In the genomic region with DNA sequence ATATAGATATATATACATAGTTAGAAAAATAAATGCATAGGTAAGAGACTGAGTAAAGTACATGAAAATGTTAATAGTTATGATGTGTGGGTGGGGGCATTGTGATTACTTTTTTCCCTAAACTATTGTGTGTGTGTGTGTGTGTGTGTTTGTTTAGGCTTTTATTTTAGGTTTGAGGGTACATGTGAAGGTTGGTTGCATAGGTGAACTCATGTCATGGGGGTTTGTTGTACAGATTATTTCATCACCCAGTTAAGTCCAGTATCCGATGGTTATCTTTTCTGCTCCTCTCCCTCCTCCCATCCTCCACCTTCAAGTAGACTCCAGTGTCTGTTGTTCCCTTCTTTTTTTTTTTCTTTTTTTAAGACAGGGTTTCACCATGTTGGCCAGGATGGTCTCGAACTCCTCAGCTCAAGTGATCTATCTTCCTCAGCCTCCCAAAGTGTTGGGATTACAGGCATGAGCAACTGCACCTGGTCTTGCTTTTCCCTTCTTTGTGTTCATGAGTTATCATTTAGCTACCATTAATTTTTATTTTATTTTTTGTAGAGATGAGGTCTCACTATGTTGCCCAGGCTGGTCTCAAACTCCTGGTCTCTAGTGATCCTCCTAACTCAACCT, we compare ENCODE assay signal across 23 cellular contexts. TPM values are rescaled to one million over a fixed set of nuclear protein-coding genes. Genes with fewer than 3 reads are reported as not detected.
A peak's percentile ranks its signal among the peaks of the same experiment; 100 is the strongest.
DNase-seq lines count a peak whose midpoint lies in the region; ATAC-seq, FAIRE-seq and TF ChIP-seq lines count a peak whose summit lies in the region.
"Had no signal": no experiment of that assay in that cellular context is flagged by ENCODE, and none has a peak within 500 bp of the region (broad histone marks: within the 10 kb centered on the region; RNA-seq: fewer than 3 reads in every experiment).

No MANE protein-coding gene starts in this region.

- no peaks in the 10 kb centered on the region for H3K27me3 Mint-ChIP-seq in mesothelial cell of epicardium (ENCODE audit: low read depth)
- H3K27me3 Mint-ChIP-seq: CD8-positive, alpha-beta memory T cell had no signal

- no peak overlapping the region for H3K4me3 ChIP-seq in HepG2 (replicated peaks in 1 of 3; ENCODE audit: insufficient read depth in 1 of 3, low read depth in 2 of 3, low read length in 3 of 3)
- H3K4me3 ChIP-seq in right lobe of liver: no peak overlapping the region
- no peak overlapping the region for H3K4me3 ChIP-seq in HEK293 (ENCODE audit: low read depth, low read length)
- H3K4me3 ChIP-seq in hepatocyte: no peak overlapping the region
- H3K4me3 ChIP-seq: BLaER1 treated with 17β-estradiol and CSF1 and Interleukin-3, amounts not matched to agents 10 nM and 100 nM; SJSA1 had no signal

- H3K36me3 ChIP-seq in HepG2 (replicated peaks in 1 of 2; ENCODE audit: control insufficient read depth in 1 of 2, insufficient read depth in 2 of 2, low read length in 2 of 2) (no peaks in the 10 kb centered on the region), right lobe of liver (no peaks in the 10 kb centered on the region), HEK293 (ENCODE audit: control insufficient read depth in 2 of 2, insufficient read depth in 1 of 2, low read length in 2 of 2) (peaks cover 0 to 4% of the 10 kb centered on the region in 2 experiments; a peak in 2 of 3 replicates), hepatocyte (replicated peaks; ENCODE audit: insufficient read depth, low read depth) (no peaks in the 10 kb centered on the region)

- no peak overlapping the region for H3K9ac ChIP-seq in HepG2 (ENCODE audit: insufficient read depth, low read depth, low read length)
- H3K9ac ChIP-seq: BLaER1 treated with 17β-estradiol and CSF1 and Interleukin-3, amounts not matched to agents 10 nM and 100 nM had no signal

- TF ChIP-seq EP300 in HepG2 (IDR thresholded peaks at IDR 0.05; ENCODE audit: low read depth in 2 of 2, low read length in 2 of 2) (no peak), HepG2 (CRISPR knock-in tag; IDR thresholded peaks at IDR 0.05; ENCODE audit: borderline replicate concordance) (no peak)

- H3K4me1 Mint-ChIP-seq in mesothelial cell of epicardium: peaks cover 19% of the 10 kb centered on the region

- in situ Hi-C loops in HepG2 (cut with HindIII; ENCODE audit: extremely low pct_ligation_motif_present, low pct_unique_long_range_greater_than_20kb): no loop called here

- POLR2A ChIA-PET in HepG2 (lab: Yijun Ruan, JAX): no interaction called here
- POLR2A ChIA-PET in HEK293 (lab: Yijun Ruan, JAX): interaction anchor here (0.7 kb wide), 1 partner anchor 555 kb away, joined by 3 read pairs; no protein-coding TSS in a partner anchor

- peaks cover 6% of the 10 kb centered on the region for H3K4me1 ChIP-seq in HepG2 (ENCODE audit: insufficient read depth, low read length)
- no peaks in the 10 kb centered on the region for H3K4me1 ChIP-seq in right lobe of liver
- H3K4me1 ChIP-seq in HEK293 (ENCODE audit: control insufficient read depth, insufficient read depth, low read length): no peaks in the 10 kb centered on the region
- H3K4me1 ChIP-seq in hepatocyte (ENCODE audit: insufficient read depth): peaks cover 7% of the 10 kb centered on the region

- H3K27me3 ChIP-seq in HepG2 (ENCODE audit: control insufficient read depth in 1 of 2, insufficient read depth in 2 of 2, low read length in 2 of 2): no peaks in the 10 kb centered on the region; a peak in 1 of 5 replicates
- H3K27me3 ChIP-seq in right lobe of liver: no peaks in the 10 kb centered on the region
- no peaks in the 10 kb centered on the region for H3K27me3 ChIP-seq in hepatocyte
- H3K27me3 ChIP-seq: BLaER1 treated with 17β-estradiol and CSF1 and Interleukin-3, amounts not matched to agents 10 nM and 100 nM; SJSA1 had no signal

- WGBS in HepG2 (ENCODE audit: low lambda C conversion rate): 89% methylated on average over 2 of the region's 2 CpGs
- WGBS in right lobe of liver (ENCODE audit: insufficient coverage, low coverage, low lambda C conversion rate, missing lambda C conversion rate): 88% methylated on average over 2 of the region's 2 CpGs
- WGBS in hepatocyte (ENCODE audit: low lambda C conversion rate, missing lambda C conversion rate): 96% methylated on average over 2 of the region's 2 CpGs

- DNase-seq in HepG2 (ENCODE audit: low spot score) (no peak), right lobe of liver (no peak), mesothelial cell of epicardium (ENCODE audit: low spot score in 2 of 2, unreplicated experiment in 2 of 2) (no peak), NCI-H345 treated with DMSO at 0.1 percent for 48 hours (lab: John Stamatoyannopoulos, UW; ENCODE audit: unreplicated experiment) (no peak), activated gamma-delta T cell (lab: John Stamatoyannopoulos, UW) (no peak), hepatocyte (ENCODE audit: low spot score) (no peak)
- DNase-seq: ACHN; CD8-positive, alpha-beta memory T cell; EL; GF-D8; Kasumi-1; NCI-H1694 treated with DMSO at 0.1 percent for 48 hours; NCI-H2081 treated with DMSO at 0.1 percent for 48 hours; NCI-H2171 treated with DMSO at 0.1 percent for 48 hours; NCI-H446; NCI-H526 had no signal

- intact Hi-C loops in HepG2 (cut with micrococcal nuclease; ENCODE audit: unreplicated experiment): loop anchor here (10.0 kb wide), 2 partner anchors 64 to 136 kb away; no protein-coding TSS in a partner anchor
- intact Hi-C loops in right lobe of liver (cut with DNase I): no loop called here

- no peak for TF ChIP-seq RAD21 in HepG2 (CRISPR knock-in tag; IDR thresholded peaks at IDR 0.05)

- H3K27ac ChIP-seq in HepG2 (ENCODE audit: extremely low read length, insufficient read depth, low read length) (no peak overlapping the region), right lobe of liver (no peak overlapping the region), HEK293 (ENCODE audit: extremely low read depth, low read depth, low read length) (no peak overlapping the region), hepatocyte (no peak overlapping the region)
- H3K27ac ChIP-seq: BLaER1 treated with 17β-estradiol and CSF1 and Interleukin-3, amounts not matched to agents 10 nM and 100 nM; SJSA1 had no signal

- no peak overlapping the region for H3K27ac Mint-ChIP-seq in mesothelial cell of epicardium

- no peak for FAIRE-seq in HepG2 (lab: Jason Lieb, UNC)
- FAIRE-seq: D721Med, H1, RCC 7860 had no signal

- H3K79me2 ChIP-seq in HepG2 (ENCODE audit: insufficient read depth, low read length) (peaks cover 25% of the 10 kb centered on the region), hepatocyte (peaks cover 27% of the 10 kb centered on the region)

- ATAC-seq in HepG2 (no peak), right lobe of liver (no peak)
- ATAC-seq: HCT116 had no signal

- H3K36me3 Mint-ChIP-seq in mesothelial cell of epicardium: peaks cover 6% of the 10 kb centered on the region

- H3K9me3 ChIP-seq in HepG2 (ENCODE audit: low read length): no peaks in the 10 kb centered on the region
- no peaks in the 10 kb centered on the region for H3K9me3 ChIP-seq in right lobe of liver
- H3K9me3 ChIP-seq in HEK293 (ENCODE audit: control insufficient read depth, insufficient read depth, low read depth, low read length): no peaks in the 10 kb centered on the region
- H3K9me3 ChIP-seq in hepatocyte (ENCODE audit: low read depth): no peaks in the 10 kb centered on the region
- H3K9me3 ChIP-seq: BLaER1 treated with 17β-estradiol and CSF1 and Interleukin-3, amounts not matched to agents 10 nM and 100 nM; SJSA1 had no signal

- H3K9me3 Mint-ChIP-seq in mesothelial cell of epicardium: no peaks in the 10 kb centered on the region
- H3K9me3 Mint-ChIP-seq: CD8-positive, alpha-beta memory T cell had no signal

- no TSS peak for BruUV-seq in HepG2 (replicated peaks; lab: Mats Ljungman, UMichigan)

- CTCF ChIA-PET in HepG2 (lab: Yijun Ruan, JAX; ENCODE audit: low intra/inter-chr PET ratio, low total read pairs): no interaction called here
- CTCF ChIA-PET in HEK293 (lab: Yijun Ruan, JAX): interaction anchor here (0.7 kb wide), 1 partner anchor 11 kb away, joined by 5 read pairs; no protein-coding TSS in a partner anchor

- no peak for TF ChIP-seq POLR2A in HepG2 (IDR thresholded peaks at IDR 0.05; ENCODE audit: insufficient read depth in 1 of 2, low read depth in 2 of 2, low read length in 2 of 2)
- TF ChIP-seq POLR2A in right lobe of liver (IDR thresholded peaks at IDR 0.05): no peak

- H3K4me2 ChIP-seq in HepG2 (ENCODE audit: low read depth, low read length): no peak overlapping the region
- H3K4me2 ChIP-seq in hepatocyte: no peak overlapping the region
- H3K4me2 ChIP-seq: BLaER1 treated with 17β-estradiol and CSF1 and Interleukin-3, amounts not matched to agents 10 nM and 100 nM had no signal

- no peak for TF ChIP-seq CTCF in HepG2 (CRISPR knock-in tag; IDR thresholded peaks at IDR 0.05)
- TF ChIP-seq CTCF in right lobe of liver (IDR thresholded peaks at IDR 0.05): no peak
- no peak for TF ChIP-seq CTCF in HEK293 (tag by site-specific recombination; IDR thresholded peaks at IDR 0.05)
- no peak for TF ChIP-seq CTCF in mesothelial cell of epicardium (IDR thresholded peaks at IDR 0.05; ENCODE audit: unreplicated experiment)
- no peak for TF ChIP-seq CTCF in hepatocyte (IDR thresholded peaks at IDR 0.05; ENCODE audit: poor library complexity)

- H2AFZ ChIP-seq in HepG2 (ENCODE audit: low read length): no peak overlapping the region
- no peak overlapping the region for H2AFZ ChIP-seq in hepatocyte

- no peaks in the 10 kb centered on the region for H3K9me2 ChIP-seq in hepatocyte (replicated peaks; ENCODE audit: insufficient read depth)

- H4K20me1 ChIP-seq in HepG2 (ENCODE audit: insufficient read depth, low read length) (peaks cover 6% of the 10 kb centered on the region), hepatocyte (ENCODE audit: insufficient read depth, poor library complexity, severe bottlenecking) (peaks cover 6% of the 10 kb centered on the region)

- H3K4me3 Mint-ChIP-seq in mesothelial cell of epicardium: peak overlapping the region; percentile 30

RNA-seq across cellular contexts. Expression of gene RUFY2, which starts 1.9 kb away (rescaled TPM):
- 10.5 and 16.1 TPM in 2 replicates for total RNA-seq in HepG2 (2016; rRNA removed; fragmentation: Illumina TruSeq; extraction: Trizol)
- 28.3 and 28.9 TPM in 2 replicates for total RNA-seq in HepG2 (2016; cell fraction: cytosol; rRNA removed; fragmentation: Illumina TruSeq; extraction: Trizol; ENCODE audit: low read depth)
- total RNA-seq in HepG2 (2016; cell fraction: insoluble cytoplasmic fraction; rRNA removed; fragmentation: Illumina TruSeq; extraction: Trizol): 10.9 and 15.6 TPM in 2 replicates
- total RNA-seq in HepG2 (2016; cell fraction: membrane; rRNA removed; fragmentation: Illumina TruSeq; extraction: Trizol): 18.9 and 23.9 TPM in 2 replicates
- total RNA-seq in HepG2 (2016; cell fraction: nucleus; rRNA removed; fragmentation: Illumina TruSeq; extraction: Trizol): 31.1 and 32.9 TPM in 2 replicates
- 6.9 and 10.1 TPM in 2 replicates for polyA plus RNA-seq in HepG2 (2011; rRNA removed)
- polyA plus RNA-seq in HepG2 (2011; cell fraction: cytosol; rRNA removed): 1.8 and 2.9 TPM in 2 replicates
- 8.8 and 11.0 TPM in 2 replicates for polyA plus RNA-seq in HepG2 (2011; cell fraction: nucleus; rRNA removed)
- 3.1 and 5.3 TPM in 2 replicates for polyA plus RNA-seq in HepG2 (2012)
- 0.92 and 1.1 TPM in 2 replicates for polyA plus RNA-seq in HepG2 (2016; cell fraction: cytosol; fragmentation: Illumina TruSeq; extraction: Trizol; ENCODE audit: low read depth)
- polyA plus RNA-seq in HepG2 (2016; cell fraction: insoluble cytoplasmic fraction; fragmentation: Illumina TruSeq; extraction: Trizol; ENCODE audit: low read depth): 8.2 and 8.4 TPM in 2 replicates
- 1.9 and 2.2 TPM in 2 replicates for polyA plus RNA-seq in HepG2 (2016; cell fraction: membrane; fragmentation: Illumina TruSeq; extraction: Trizol; ENCODE audit: low read depth)
- polyA plus RNA-seq in HepG2 (2016; cell fraction: nucleus; fragmentation: Illumina TruSeq; extraction: Trizol; ENCODE audit: insufficient read depth, low read depth): 34.2 and 35.6 TPM in 2 replicates
- 3.9 and 6.3 TPM in 2 replicates for polyA minus RNA-seq in HepG2 (2011; rRNA and poly(A)+ RNA removed; ENCODE audit: low replicate concordance)
- polyA minus RNA-seq in HepG2 (2011; cell fraction: cytosol; rRNA and poly(A)+ RNA removed): 4.6 and 4.7 TPM in 2 replicates
- polyA minus RNA-seq in HepG2 (2011; cell fraction: nucleus; rRNA and poly(A)+ RNA removed): 43.3 and 55.6 TPM in 2 replicates
- 1 to 10 TPM; 4.7 to 9.0 (median 5.6) TPM for total RNA-seq in right lobe of liver
- 35.3 to 41.4 TPM (median 39.6 TPM) in 3 replicates for total RNA-seq in mesothelial cell of epicardium
- 12.7 and 19.0 TPM in 2 replicates for total RNA-seq in hepatocyte
- 9.4 and 11.5 TPM in 2 replicates for polyA plus RNA-seq in hepatocyte

Comparison
In these comparisons a context has a peak if more than half of its experiments do, and no peak if none do; other contexts are left out.
1. Of the 63 proteins assayed by ChIP-seq in both HepG2 and HEK293: peak only in HepG2: none; only in HEK293: PATZ1; in both: none; in neither: 62.